ENCODE assay signal across 14 cellular contexts in the genomic region with DNA sequence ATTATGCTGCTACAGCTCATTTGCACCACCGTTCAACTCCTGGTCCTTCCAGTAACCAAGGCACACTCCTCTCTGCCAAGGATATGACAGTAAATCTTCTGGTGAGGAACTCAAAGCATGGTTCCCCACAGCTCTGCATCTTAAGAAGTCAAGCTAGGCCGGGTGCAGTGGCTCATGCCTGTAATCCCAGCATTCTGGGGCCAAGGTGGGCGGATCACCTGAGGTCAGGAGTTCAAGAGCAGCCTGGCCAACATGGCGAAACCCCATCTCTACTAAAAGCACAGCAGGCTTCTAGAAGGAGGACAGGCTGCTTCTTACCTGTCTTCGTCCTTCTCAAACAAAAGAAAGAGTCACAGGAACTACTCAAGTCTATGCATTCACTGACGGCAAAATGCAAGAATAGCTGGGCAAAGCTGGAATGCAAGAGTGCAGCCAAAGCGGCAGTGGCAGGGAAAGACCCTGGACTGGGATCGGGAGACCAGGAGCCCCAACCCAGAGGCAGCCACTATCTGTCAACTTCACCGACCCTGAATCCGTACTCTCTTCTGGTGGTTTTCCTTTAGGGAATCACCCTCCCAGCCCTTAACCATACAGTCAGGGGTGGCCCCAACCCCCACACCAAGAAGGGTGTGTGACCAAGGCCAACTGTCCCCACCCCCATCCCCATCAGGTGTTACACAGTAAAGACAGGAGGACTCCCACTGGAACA.
DNase-seq lines count a peak whose midpoint lies in the region; ATAC-seq, FAIRE-seq and TF ChIP-seq lines count a peak whose summit lies in the region.
"Had no signal": no experiment of that assay in that cellular context is flagged by ENCODE, and none has a peak within 500 bp of the region (broad histone marks: within the 10 kb centered on the region; RNA-seq: fewer than 3 reads in every experiment).

No MANE protein-coding gene starts in this region.

- peaks cover 12% of the 10 kb centered on the region; the same call in 2 of the 3 replicates for H3K36me3 ChIP-seq in K562 (ENCODE audit: control insufficient read depth, insufficient read depth, low read length)

- peak overlapping the region; percentile 84 for H3K27ac ChIP-seq in K562 (ENCODE audit: extremely low read depth, low read depth, low read length)
- H3K27ac ChIP-seq: BLaER1 treated with 17β-estradiol and CSF1 and Interleukin-3, amounts not matched to agents 10 nM and 100 nM had no signal

- H3K9me1 ChIP-seq in K562 (ENCODE audit: control insufficient read depth, insufficient read depth, low read length): no peaks in the 10 kb centered on the region

- H3K4me1 ChIP-seq in K562 (replicated peaks in 1 of 2; ENCODE audit: control insufficient read depth in 2 of 2, insufficient read depth in 2 of 2, low read length in 2 of 2): peaks cover 17 to 28% of the 10 kb centered on the region in 2 experiments

- 91% methylated on average over 10 of the region's 10 CpGs for WGBS in K562 (ENCODE audit: insufficient coverage, low coverage, missing lambda C conversion rate)
- WGBS in lower leg skin, 2 donors: 87 to 88% methylated on average over 10 of the region's 10 CpGs

- ATAC-seq in activated CD8-positive, alpha-beta memory T cell treated with anti-CD3 and anti-CD28 coated beads, Interleukin-2, amount 10 ng/mL, durations not matched to agents 7 days and 5 days: no peak
- ATAC-seq in K562: no peak; the same call in 2 of the 3 replicates
- ATAC-seq in HG03175 (IDR thresholded peaks at IDR 0.05; ENCODE audit: unreplicated experiment): no peak

- BruUV-seq in K562 (replicated peaks; lab: Mats Ljungman, UMichigan): no TSS peak

- no peak for TF ChIP-seq EP300 in K562 (IDR thresholded peaks at IDR 0.05; ENCODE audit: low read length)

- in situ Hi-C loops in K562 (cut with MboI): loop anchor here (10.0 kb wide), 1 partner anchor 412 kb away; no protein-coding TSS in a partner anchor

- H3K4me1 Mint-ChIP-seq in activated CD8-positive, alpha-beta memory T cell treated with anti-CD3 and anti-CD28 coated beads, Interleukin-2, amount 10 ng/mL, durations not matched to agents 7 days and 5 days: peaks cover 7% of the 10 kb centered on the region
- peaks cover 22% of the 10 kb centered on the region for H3K4me1 Mint-ChIP-seq in osteocyte (ENCODE audit: unreplicated experiment)

- no peaks in the 10 kb centered on the region for H4K20me1 ChIP-seq in K562 (replicated peaks; ENCODE audit: control insufficient read depth, insufficient read depth, low read length)

- TF ChIP-seq POLR2A in K562 (conservative IDR thresholded peaks at IDR 0.05) (no peak), lower leg skin (IDR thresholded peaks at IDR 0.05) (no peak)

- TF ChIP-seq CTCF in K562 (IDR thresholded peaks at IDR 0.05 in 2 of 3, conservative IDR thresholded peaks at IDR 0.05 in 1 of 3; ENCODE audit: insufficient read depth in 2 of 3, low read depth in 1 of 3, low read length in 3 of 3) (no peak), osteocyte (IDR thresholded peaks at IDR 0.05) (no peak), lower leg skin (IDR thresholded peaks at IDR 0.05) (no peak)

- H3K9me3 Mint-ChIP-seq in activated CD8-positive, alpha-beta memory T cell treated with anti-CD3 and anti-CD28 coated beads, Interleukin-2, amount 10 ng/mL, durations not matched to agents 7 days and 5 days (ENCODE audit: low read depth): no peaks in the 10 kb centered on the region
- H3K9me3 Mint-ChIP-seq in osteocyte (ENCODE audit: unreplicated experiment): no peaks in the 10 kb centered on the region
- H3K9me3 Mint-ChIP-seq: CD8-positive, alpha-beta T cell; H9 had no signal

- no peaks in the 10 kb centered on the region for H3K9me3 ChIP-seq in K562 (replicated peaks; ENCODE audit: control insufficient read depth, insufficient read depth, low read depth, low read length)
- H3K9me3 ChIP-seq: BLaER1 treated with 17β-estradiol and CSF1 and Interleukin-3, amounts not matched to agents 10 nM and 100 nM had no signal

- H3K27ac Mint-ChIP-seq in activated CD8-positive, alpha-beta memory T cell treated with anti-CD3 and anti-CD28 coated beads, Interleukin-2, amount 10 ng/mL, durations not matched to agents 7 days and 5 days: no peak overlapping the region
- no peak overlapping the region for H3K27ac Mint-ChIP-seq in osteocyte (ENCODE audit: unreplicated experiment)
- H3K27ac Mint-ChIP-seq: CD8-positive, alpha-beta T cell had no signal

- peak overlapping the region; percentile 81; the same call in 1 of the 2 replicates for H3K4me2 ChIP-seq in K562 (ENCODE audit: insufficient read depth, low read length)

- no peaks in the 10 kb centered on the region for H3K27me3 Mint-ChIP-seq in activated CD8-positive, alpha-beta memory T cell treated with anti-CD3 and anti-CD28 coated beads, Interleukin-2, amount 10 ng/mL, durations not matched to agents 7 days and 5 days
- H3K27me3 Mint-ChIP-seq in osteocyte (ENCODE audit: unreplicated experiment): no peaks in the 10 kb centered on the region

- H3K27me3 ChIP-seq in K562 (ENCODE audit: control insufficient read depth in 2 of 2, insufficient read depth in 2 of 2, low read length in 2 of 2): no peaks in the 10 kb centered on the region
- H3K27me3 ChIP-seq: BLaER1 treated with 17β-estradiol and CSF1 and Interleukin-3, amounts not matched to agents 10 nM and 100 nM had no signal

- no peaks in the 10 kb centered on the region for H3K36me3 Mint-ChIP-seq in activated CD8-positive, alpha-beta memory T cell treated with anti-CD3 and anti-CD28 coated beads, Interleukin-2, amount 10 ng/mL, durations not matched to agents 7 days and 5 days
- H3K36me3 Mint-ChIP-seq in osteocyte (ENCODE audit: unreplicated experiment): no peaks in the 10 kb centered on the region
- H3K36me3 Mint-ChIP-seq: CD8-positive, alpha-beta T cell had no signal

- intact Hi-C loops in K562 (cut with micrococcal nuclease): loop anchor here (2.0 to 10.0 kb wide), 4 partner anchors 76 to 408 kb away; partner anchors contain the start of gene NPHP4
- intact Hi-C loops in lower leg skin (cut with DNase I; ENCODE audit: low total_unique reads): loop anchor here (10.0 kb wide), 1 partner anchor 282 kb away; no protein-coding TSS in a partner anchor

- H3K4me3 Mint-ChIP-seq in activated CD8-positive, alpha-beta memory T cell treated with anti-CD3 and anti-CD28 coated beads, Interleukin-2, amount 10 ng/mL, durations not matched to agents 7 days and 5 days: no peak overlapping the region
- H3K4me3 Mint-ChIP-seq in osteocyte (ENCODE audit: unreplicated experiment): no peak overlapping the region
- H3K4me3 Mint-ChIP-seq: CD8-positive, alpha-beta T cell; H9 had no signal

- H3K4me3 ChIP-seq in K562 (no peak overlapping the region), lower leg skin (ENCODE audit: low read depth, poor library complexity, severe bottlenecking) (no peak overlapping the region)
- H3K4me3 ChIP-seq: BLaER1 treated with 17β-estradiol and CSF1 and Interleukin-3, amounts not matched to agents 10 nM and 100 nM; GM12878 had no signal

- peak; percentile 23 for DNase-seq in activated CD8-positive, alpha-beta memory T cell treated with anti-CD3 and anti-CD28 coated beads, Interleukin-2, amount 10 ng/mL, durations not matched to agents 7 days and 5 days
- no peak for DNase-seq in activated CD8-positive, alpha-beta memory T cell treated with anti-CD3 and anti-CD28 coated beads, Interleukin-2, amount 50 U/mL, for 4 hours
- DNase-seq in K562 (ENCODE audit: extremely low read depth in 1 of 4, low spot score in 3 of 4): no peak
- DNase-seq in osteocyte (ENCODE audit: extremely low spot score, unreplicated experiment): peak; percentile 64
- DNase-seq in NCI-H510A (lab: John Stamatoyannopoulos, UW): no peak
- DNase-seq in lower leg skin (ENCODE audit: low spot score in 2 of 2): no peak
- DNase-seq: 8988T, DMS 273 treated with DMSO at 0.1 percent for 48 hours, DND-41, H9 had no signal

- peak overlapping the region in 1 of 2 experiments; percentile 78; a peak in 3 of 4 replicates for H3K9ac ChIP-seq in K562 (ENCODE audit: insufficient read depth in 1 of 2, low read depth in 2 of 2, low read length in 2 of 2)
- H3K9ac ChIP-seq: BLaER1 treated with 17β-estradiol and CSF1 and Interleukin-3, amounts not matched to agents 10 nM and 100 nM had no signal

- H2AFZ ChIP-seq in K562 (ENCODE audit: low read depth, low read length): peak overlapping the region; percentile 92

- no peak for TF ChIP-seq RAD21 in K562 (CRISPR knock-in tag; conservative IDR thresholded peaks at IDR 0.05 in 1 of 2, IDR thresholded peaks at IDR 0.05 in 1 of 2)

- no peaks in the 10 kb centered on the region for H3K79me2 ChIP-seq in K562 (ENCODE audit: control insufficient read depth, insufficient read depth, low read length)

- CTCF ChIA-PET in activated CD8-positive, alpha-beta memory T cell treated with anti-CD3 and anti-CD28 coated beads, Interleukin-2, amount 10 ng/mL, durations not matched to agents 7 days and 5 days (lab: Charles Lee): interaction anchor here (1.5 to 1.7 kb wide), 4 partner anchors 13 to 402 kb away, joined by 3 to 5 read pairs (median 4); no protein-coding TSS in a partner anchor
- CTCF ChIA-PET in K562 (lab: Yijun Ruan, JAX; ENCODE audit: low intra/inter-chr PET ratio): interaction anchor here (0.6 to 1.4 kb wide), 2 partner anchors 31 to 402 kb away, joined by 3 read pairs; no protein-coding TSS in a partner anchor

- POLR2A ChIA-PET in K562 (lab: Yijun Ruan, JAX): interaction anchor here (0.6 to 2.5 kb wide), 8 partner anchors 13 to 66 kb away, joined by 3 to 12 read pairs (median 3); no protein-coding TSS in a partner anchor

- no peak for FAIRE-seq in K562 (lab: Jason Lieb, UNC)
- FAIRE-seq: GM12878 had no signal

TF ChIP-seq in K562, 482 proteins besides CTCF, POLR2A, EP300 and RAD21 (continues in another document):
- TF ChIP-seq HDAC3 (IDR thresholded peaks at IDR 0.05; ENCODE audit: borderline replicate concordance, partially characterized antibody): no peak

Comparison
In these comparisons a context has a peak if more than half of its experiments do, and no peak if none do; other contexts are left out.
1. DNase-seq: peak in activated CD8-positive, alpha-beta memory T cell treated with anti-CD3 and anti-CD28 coated beads, Interleukin-2, amount 10 ng/mL, durations not matched to agents 7 days and 5 days (single experiment) and osteocyte (single experiment); none in activated CD8-positive, alpha-beta memory T cell treated with anti-CD3 and anti-CD28 coated beads, Interleukin-2, amount 50 U/mL, for 4 hours (single experiment), K562 (0 of 4), NCI-H510A (single experiment) and lower leg skin (0 of 2).